ENCODE assay signal across 1 cellular context in genomic region chr1:36398370-36398977, GRCh38.
TF ChIP-seq lines count a peak whose summit lies in the region.

No MANE protein-coding gene starts in this region.

TF ChIP-seq in K562, 482 proteins besides CTCF, POLR2A, EP300 and RAD21 (continued from another document and continues in another):
- no peak for TF ChIP-seq ZBTB40 (IDR thresholded peaks at IDR 0.05)
- no peak for TF ChIP-seq ZBTB40 (CRISPR knock-in tag; IDR thresholded peaks at IDR 0.05)
- no peak for TF ChIP-seq BRF2 (IDR thresholded peaks at IDR 0.05; ENCODE audit: borderline replicate concordance, insufficient read depth, insufficient read length)
- no peak for TF ChIP-seq CREB5 (CRISPR knock-in tag; IDR thresholded peaks at IDR 0.05)
- peak; percentile 39; the same call in 1 of the 2 replicates for TF ChIP-seq ZBTB2 (IDR thresholded peaks at IDR 0.05)
- no peak for TF ChIP-seq TCF7 (IDR thresholded peaks at IDR 0.05; ENCODE audit: borderline replicate concordance)
- TF ChIP-seq ETV6 (IDR thresholded peaks at IDR 0.05; ENCODE audit: borderline replicate concordance in 1 of 2, low read depth in 2 of 2, low read length in 1 of 2) = no peak
- no peak for TF ChIP-seq ETV6 (CRISPR knock-in tag; IDR thresholded peaks at IDR 0.05; ENCODE audit: borderline replicate concordance)
- TF ChIP-seq KDM4B (IDR thresholded peaks at IDR 0.05; ENCODE audit: borderline replicate concordance in 2 of 2, low read depth in 1 of 2) = no peak
- TF ChIP-seq SNAPC5 (CRISPR knock-in tag; IDR thresholded peaks at IDR 0.05) = 0 out of 2 replicates have a peak, but pooled peaks have one; percentile 32
- no peak for TF ChIP-seq IRF2 (CRISPR knock-in tag; IDR thresholded peaks at IDR 0.05)
- peak; percentile 78; the same call in 1 of the 2 replicates for TF ChIP-seq ZNF398 (CRISPR knock-in tag; IDR thresholded peaks at IDR 0.05)
- TF ChIP-seq RERE (CRISPR knock-in tag; IDR thresholded peaks at IDR 0.05; ENCODE audit: borderline replicate concordance) = no peak
- TF ChIP-seq CXXC5 (CRISPR knock-in tag; IDR thresholded peaks at IDR 0.05) = peak; percentile 87
- TF ChIP-seq ZNF551 (CRISPR knock-in tag; IDR thresholded peaks at IDR 0.05) = no peak
- TF ChIP-seq ZBTB12 (CRISPR knock-in tag; IDR thresholded peaks at IDR 0.05) = peak; percentile 64; the same call in 1 of the 2 replicates
- no peak for TF ChIP-seq EZH2 (IDR thresholded peaks at IDR 0.05; ENCODE audit: borderline replicate concordance, low read depth, low read length)
- TF ChIP-seq PTBP1 (IDR thresholded peaks at IDR 0.05; ENCODE audit: low read depth, low read length) = no peak
- no peak for TF ChIP-seq SMARCC2 (IDR thresholded peaks at IDR 0.05; ENCODE audit: low read depth)
- TF ChIP-seq GTF2E2 (tag; IDR thresholded peaks at IDR 0.05) = no peak
- peak; percentile 97; the same call in 1 of the 2 replicates for TF ChIP-seq ZNF395 (CRISPR knock-in tag; IDR thresholded peaks at IDR 0.05)
- peak in 1 of 2 experiments; percentile 55; a peak in 1 of 4 replicates for TF ChIP-seq SRF (CRISPR knock-in tag; IDR thresholded peaks at IDR 0.05)
- no peak for TF ChIP-seq E2F8 (IDR thresholded peaks at IDR 0.05; ENCODE audit: low read depth, partially characterized antibody)
- TF ChIP-seq CBX3 (IDR thresholded peaks at IDR 0.05; ENCODE audit: borderline replicate concordance in 1 of 2, low read length in 2 of 2) = no peak
